ENCODE assay signal across 8 cellular contexts in genomic region chr3:120147072-120147871, GRCh38. TPM values are rescaled to one million over a fixed set of nuclear protein-coding genes. Genes with fewer than 3 reads are reported as not detected.
DNase-seq lines count a peak whose midpoint lies in the region; ATAC-seq, FAIRE-seq and TF ChIP-seq lines count a peak whose summit lies in the region.

No MANE protein-coding gene starts in this region.

- intact Hi-C loops in spleen (cut with DNase I; ENCODE audit: low total_unique reads) = no loop called here

- no peak overlapping the region for H4K8ac ChIP-seq in H1 (ENCODE audit: extremely low read depth, insufficient read depth, low read length)

- H3K4me3 ChIP-seq in H1 (ENCODE audit: extremely low read depth in 1 of 4, insufficient read depth in 2 of 4, low read depth in 3 of 4, low read length in 4 of 4) (no peak overlapping the region), spleen (no peak overlapping the region)

- H2BK12ac ChIP-seq in H1 (ENCODE audit: low read depth, low read length) = no peak overlapping the region

- POLR2A ChIA-PET in H1 (lab: Charles Lee; ENCODE audit: partially characterized antibody) = interaction anchor here (1.2 to 1.8 kb wide), 3 partner anchors 13 to 52 kb away, joined by 3 to 5 read pairs (median 5); no protein-coding TSS in a partner anchor

- no peak for FAIRE-seq in H1 (lab: Jason Lieb, UNC)

- no peak overlapping the region for H4K5ac ChIP-seq in H1 (ENCODE audit: insufficient read length, low read depth, low read length)

- H3K4me1 ChIP-seq in H1 (replicated peaks in 1 of 4; ENCODE audit: control insufficient read depth in 3 of 4, insufficient read depth in 4 of 4, low read length in 3 of 4) = peaks cover 0 to 4% (median 2%) of the 10 kb centered on the region in 4 experiments; a peak in 3 of 7 replicates
- peaks cover 0 to 9% (median 3%) of the 10 kb centered on the region in 6 donors for H3K4me1 ChIP-seq in spleen

- no peak overlapping the region for H2BK20ac ChIP-seq in H1 (ENCODE audit: low read length)

- no peaks in the 10 kb centered on the region for H3K36me3 Mint-ChIP-seq in T-helper 17 cell (ENCODE audit: low read depth)
- no peaks in the 10 kb centered on the region for H3K36me3 Mint-ChIP-seq in glutamatergic neuron (ENCODE audit: unreplicated experiment)
- H3K36me3 Mint-ChIP-seq in nephron progenitor cell (ENCODE audit: low read depth) = no peaks in the 10 kb centered on the region

- H3K9me3 ChIP-seq in T-helper 17 cell (ENCODE audit: control insufficient read depth, low read length, poor library complexity, severe bottlenecking) (no peaks in the 10 kb centered on the region), H1 (ENCODE audit: insufficient read depth in 2 of 2, low read depth in 1 of 2, low read length in 1 of 2) (no peaks in the 10 kb centered on the region), spleen (no peaks in the 10 kb centered on the region)

- no peak for TF ChIP-seq POLR2A in H1 (IDR thresholded peaks at IDR 0.05; ENCODE audit: control extremely low read depth in 1 of 2, low read depth in 2 of 2, low read length in 2 of 2)
- no peak for TF ChIP-seq POLR2A in spleen (IDR thresholded peaks at IDR 0.05)

- H3K27ac ChIP-seq in H1 (ENCODE audit: low read depth, low read length) (no peak overlapping the region), spleen (no peak overlapping the region)

- H3K4me3 Mint-ChIP-seq in T-helper 17 cell (no peak overlapping the region), glutamatergic neuron (ENCODE audit: unreplicated experiment) (no peak overlapping the region), nephron progenitor cell (no peak overlapping the region)

- H3K9me3 Mint-ChIP-seq in glutamatergic neuron (ENCODE audit: unreplicated experiment) (no peaks in the 10 kb centered on the region), nephron progenitor cell (no peaks in the 10 kb centered on the region)

- no peaks in the 10 kb centered on the region for H3K79me2 ChIP-seq in H1 (ENCODE audit: control insufficient read depth in 1 of 2, insufficient read depth in 2 of 2, low read length in 2 of 2)

- H3K4me2 ChIP-seq in H1 (ENCODE audit: insufficient read depth in 1 of 2, low read depth in 2 of 2, low read length in 2 of 2) = no peak overlapping the region

- peak; percentile 72 for DNase-seq in DMS153 treated with DMSO at 0.1 percent for 48 hours (lab: John Stamatoyannopoulos, UW; ENCODE audit: unreplicated experiment)
- DNase-seq in T-helper 17 cell = peak in 2 of 3 donors; percentile 19 to 32
- DNase-seq in H1 (ENCODE audit: low read depth in 1 of 2, low spot score in 2 of 2) = no peak
- no peak for DNase-seq in spleen
- no peak for DNase-seq in glutamatergic neuron
- no peak for DNase-seq in nephron progenitor cell
- no peak for DNase-seq in SKM-1 (lab: John Stamatoyannopoulos, UW; ENCODE audit: unreplicated experiment)

- no peak overlapping the region for H3K9ac ChIP-seq in H1 (replicated peaks in 1 of 4; ENCODE audit: extremely low read depth in 1 of 4, low read depth in 3 of 4, low read length in 3 of 4)

- H3K23ac ChIP-seq in H1 (ENCODE audit: insufficient read length) = no peak overlapping the region

- H3K27ac Mint-ChIP-seq in T-helper 17 cell = peak overlapping the region; percentile 41
- H3K27ac Mint-ChIP-seq in glutamatergic neuron (ENCODE audit: unreplicated experiment) = no peak overlapping the region
- H3K27ac Mint-ChIP-seq in nephron progenitor cell = no peak overlapping the region

- peak; percentile 81 to 85 for TF ChIP-seq RAD21 in H1 (IDR thresholded peaks at IDR 0.05 in 1 of 2, conservative IDR thresholded peaks at IDR 0.05 in 1 of 2; ENCODE audit: low read depth in 2 of 2, low read length in 2 of 2)

- no peaks in the 10 kb centered on the region for H4K20me1 ChIP-seq in H1 (replicated peaks in 1 of 2; ENCODE audit: control insufficient read depth in 1 of 2, insufficient read depth in 2 of 2, low read length in 2 of 2)

- H3K18ac ChIP-seq in H1 (ENCODE audit: extremely low read depth, low read length) = no peak overlapping the region

- H2BK5ac ChIP-seq in H1 (ENCODE audit: low read depth, low read length) = no peak overlapping the region

- ATAC-seq in HG03432 (IDR thresholded peaks at IDR 0.05; ENCODE audit: unreplicated experiment) = peak; percentile 69
- ATAC-seq in T-helper 17 cell = peak; percentile 84

- no peak overlapping the region for H2BK120ac ChIP-seq in H1 (replicated peaks; ENCODE audit: low read depth, low read length)

- H4K91ac ChIP-seq in H1 (replicated peaks; ENCODE audit: insufficient read length, low read length) = no peak overlapping the region

- no peak overlapping the region for H2AK5ac ChIP-seq in H1 (ENCODE audit: low read depth, low read length)

- no peak for TF ChIP-seq EP300 in H1 (IDR thresholded peaks at IDR 0.05; ENCODE audit: borderline replicate concordance in 1 of 2, low read depth in 2 of 2, low read length in 2 of 2)

- no peaks in the 10 kb centered on the region for H3K79me1 ChIP-seq in H1 (ENCODE audit: low read depth, low read length)

- H3K27me3 ChIP-seq in H1 (replicated peaks in 1 of 4; ENCODE audit: control insufficient read depth in 3 of 4, extremely low read depth in 1 of 4, insufficient read depth in 3 of 4, low read length in 3 of 4) (no peaks in the 10 kb centered on the region), spleen (replicated peaks in 1 of 7) (no peaks in the 10 kb centered on the region)

- no peak overlapping the region for H2BK15ac ChIP-seq in H1 (ENCODE audit: low read length)

- peaks cover 4% of the 10 kb centered on the region for H3K27me3 Mint-ChIP-seq in T-helper 17 cell
- H3K27me3 Mint-ChIP-seq in glutamatergic neuron (ENCODE audit: unreplicated experiment) = peaks cover 4% of the 10 kb centered on the region
- H3K27me3 Mint-ChIP-seq in nephron progenitor cell (ENCODE audit: low read depth, poor library complexity) = no peaks in the 10 kb centered on the region

- no peaks in the 10 kb centered on the region for H3K23me2 ChIP-seq in H1 (ENCODE audit: low read depth, low read length)

- peaks cover 12% of the 10 kb centered on the region for H3K4me1 Mint-ChIP-seq in T-helper 17 cell
- H3K4me1 Mint-ChIP-seq in glutamatergic neuron (ENCODE audit: low read depth, unreplicated experiment) = no peaks in the 10 kb centered on the region
- H3K4me1 Mint-ChIP-seq in nephron progenitor cell = peaks cover 14% of the 10 kb centered on the region

- no peak overlapping the region for H3K56ac ChIP-seq in H1 (replicated peaks; ENCODE audit: insufficient read length, low read depth, low read length)

- H3K36me3 ChIP-seq in H1 (ENCODE audit: control insufficient read depth in 2 of 4, insufficient read depth in 4 of 4, low read length in 3 of 4) (no peaks in the 10 kb centered on the region), spleen (no peaks in the 10 kb centered on the region)

- 65% methylated on average over 6 of the region's 6 CpGs; no CpG with 5 or more reads in 1 of the 2 experiments for WGBS in H1 (ENCODE audit: extremely low coverage in 1 of 2, insufficient coverage in 1 of 2, insufficient read length in 1 of 2, insufficient replicate concordance in 2 of 2, low coverage in 1 of 2, low lambda C conversion rate in 2 of 2, missing lambda C conversion rate in 1 of 2), 2 experiments
- 33 to 62% (median 45%) methylated on average over 6 of the region's 6 CpGs for WGBS in spleen, 5 donors

- H3K4ac ChIP-seq in H1 (replicated peaks; ENCODE audit: insufficient read length, low read depth, low read length) = no peak overlapping the region

- 0 out of 2 replicates have a peak overlapping the region, but pooled peaks have one; percentile 13 for H2AFZ ChIP-seq in H1 (ENCODE audit: low read length)

- H3K14ac ChIP-seq in H1 (ENCODE audit: insufficient read length) = no peak overlapping the region

- TF ChIP-seq CTCF in H1 (IDR thresholded peaks at IDR 0.05; ENCODE audit: control extremely low read depth in 1 of 3, insufficient read depth in 1 of 3, low read depth in 1 of 3, low read length in 3 of 3) (peak; percentile 55 to 68 (median 65)), spleen (IDR thresholded peaks at IDR 0.05 in 8 of 11, conservative IDR thresholded peaks at IDR 0.05 in 3 of 11) (peak in 6 of 11 experiments; percentile 16 to 51 (median 30)), glutamatergic neuron (IDR thresholded peaks at IDR 0.05; ENCODE audit: partially characterized antibody, unreplicated experiment) (no peak), nephron progenitor cell (IDR thresholded peaks at IDR 0.05) (no peak)

- CTCF ChIA-PET in H1 (lab: Charles Lee; ENCODE audit: partially characterized antibody) = interaction anchor here (0.6 to 4.5 kb wide), 22 partner anchors 11 to 414 kb away, joined by 3 to 23 read pairs (median 3); no protein-coding TSS in a partner anchor

TF ChIP-seq in H1, 55 proteins besides CTCF, POLR2A, EP300 and RAD21 (continues in another document):
- TF ChIP-seq ATF3 (IDR thresholded peaks at IDR 0.05; ENCODE audit: insufficient read depth, low read depth, low read length) (no peak), SUZ12 (IDR thresholded peaks at IDR 0.05; ENCODE audit: low read length) (no peak), GABPA (IDR thresholded peaks at IDR 0.05; ENCODE audit: borderline replicate concordance, insufficient read depth, low read length) (no peak), RNF2 (IDR thresholded peaks at IDR 0.05; ENCODE audit: borderline replicate concordance, low read depth, low read length, missing control alignments, poor library complexity, severe bottlenecking) (no peak), TAF7 (optimal IDR thresholded peaks at IDR 0.05; ENCODE audit: borderline replicate concordance, low read depth, low read length) (no peak), BCL11A (IDR thresholded peaks at IDR 0.05; ENCODE audit: low read depth in 2 of 2, low read length in 2 of 2) (no peak), SP2 (IDR thresholded peaks at IDR 0.05; ENCODE audit: low read length) (no peak)

RNA-seq across cellular contexts. Expression of gene GSK3B, which starts 53.0 kb away (rescaled TPM):
- total RNA-seq in T-helper 17 cell (10 to 100 TPM; 42.2 to 45.2 TPM), spleen (10 to 100 TPM; 34.8 to 62.2 (median 57.9) TPM), glutamatergic neuron (ENCODE audit: unreplicated experiment) (138 TPM)
- 46.8 and 50.7 TPM in 2 replicates for total RNA-seq in H1 (2021; fragmentation: NEBNext Ultra II Directional; extraction: Animal tissue kit (Norgen Biotek cat#: 25700))
- polyA plus RNA-seq in H1 (2011; rRNA removed) (15.2 and 24.2 TPM in 2 replicates), spleen (1 to 10 TPM; 4.7 to 7.7 (median 5.5) TPM)
- 24.9 TPM for polyA plus RNA-seq in H1 (2011; cell fraction: cytosol; rRNA removed)
- polyA plus RNA-seq in H1 (2011; cell fraction: nucleus; rRNA removed) = 16.3 TPM
- polyA plus RNA-seq in H1 (2012, experiment 1 of 2) = 20.2 to 30.6 TPM (median 30.2 TPM) in 4 replicates
- 9.6 TPM for polyA plus RNA-seq in H1 (2012, experiment 2 of 2)
- 31.6 TPM for polyA plus RNA-seq in H1 (2013, experiment 1 of 2)
- polyA plus RNA-seq in H1 (2013, experiment 2 of 2) = 28.8 TPM
- 59.3 and 89.6 TPM in 2 replicates for polyA minus RNA-seq in H1 (2011; rRNA and poly(A)+ RNA removed)
- polyA minus RNA-seq in H1 (2011; cell fraction: cytosol; rRNA and poly(A)+ RNA removed) = 46.6 TPM
- 71.4 TPM for polyA minus RNA-seq in H1 (2011; cell fraction: nucleus; rRNA and poly(A)+ RNA removed)

Comparison
In these comparisons a context has a peak if more than half of its experiments do, and no peak if none do; other contexts are left out.
1. DNase-seq: peak in DMS153 treated with DMSO at 0.1 percent for 48 hours (single experiment) and T-helper 17 cell (2 of 3); none in H1 (0 of 2), spleen (single experiment), glutamatergic neuron (single experiment), nephron progenitor cell (single experiment) and SKM-1 (single experiment).
2. CTCF ChIP-seq: peak in H1 (3 of 3) and spleen (6 of 11); none in glutamatergic neuron (single experiment) and nephron progenitor cell (single experiment).